Comparison of ENCODE assay signal across 27 cellular contexts in the genomic region with DNA sequence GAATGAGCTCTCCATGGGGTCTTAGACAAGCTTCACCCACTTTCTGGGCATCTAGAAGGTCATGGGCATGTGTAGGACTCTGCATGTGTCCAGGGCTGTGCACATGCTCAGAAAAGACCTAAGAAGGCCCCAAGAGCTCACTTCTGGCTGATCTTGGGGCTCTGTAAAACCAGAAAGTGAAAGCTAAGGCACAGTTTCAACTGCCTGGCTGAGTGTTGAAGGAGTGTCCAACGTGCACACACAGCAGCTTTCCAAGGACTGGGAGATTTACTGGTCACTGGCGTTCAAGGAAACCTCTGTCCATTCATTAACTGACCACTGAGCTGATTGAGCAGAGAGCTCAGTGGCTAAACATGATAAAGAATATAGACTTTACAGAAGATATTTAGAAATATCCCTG.
A peak's percentile ranks its signal among the peaks of the same experiment; 100 is the strongest.
DNase-seq lines count a peak whose midpoint lies in the region; ATAC-seq, FAIRE-seq and TF ChIP-seq lines count a peak whose summit lies in the region.
"Had no signal": no experiment of that assay in that cellular context is flagged by ENCODE, and none has a peak within 500 bp of the region (broad histone marks: within the 10 kb centered on the region; RNA-seq: fewer than 3 reads in every experiment).

No MANE protein-coding gene starts in this region.

- H3K18ac ChIP-seq in mesenchymal stem cell (ENCODE audit: low read depth in 1 of 2, low read length in 2 of 2) = no peak overlapping the region

- H2BK5ac ChIP-seq in mesenchymal stem cell (ENCODE audit: low read depth, low read length, poor library complexity, severe bottlenecking) = no peak overlapping the region

- H3K27ac ChIP-seq in GM12878 (ENCODE audit: control insufficient read depth, insufficient read depth) (no peak overlapping the region), mesenchymal stem cell (ENCODE audit: low read length, poor library complexity, severe bottlenecking) (peak overlapping the region; percentile 48), thyroid gland (peak overlapping the region in 2 of 3 donors; percentile 28 to 38)
- H3K27ac ChIP-seq: heart left ventricle, neutrophil, SK-N-MC, tibial nerve, WERI-Rb-1 had no signal

- H4K8ac ChIP-seq in mesenchymal stem cell (ENCODE audit: low read length) = peak overlapping the region; percentile 31

- no peak overlapping the region for H3K23ac ChIP-seq in mesenchymal stem cell (ENCODE audit: low read length in 2 of 2)

- H3K14ac ChIP-seq in mesenchymal stem cell (ENCODE audit: low read length in 2 of 2) = no peak overlapping the region

- H3K27me3 Mint-ChIP-seq in activated CD4-positive, alpha-beta T cell treated with anti-CD3 and anti-CD28 coated beads, Interleukin-2, amount 10 ng/mL, durations not matched to agents 24 days and 14 days = no peaks in the 10 kb centered on the region
- H3K27me3 Mint-ChIP-seq: B cell; stimulated activated naive CD8-positive, alpha-beta T cell treated with anti-CD3 and anti-CD28 coated beads, Interleukin-15, Interleukin-2, amounts not matched to agents 100 ng/mL and 50 ng/mL, for 24 hours had no signal

- H3K27me3 ChIP-seq in GM12878 (replicated peaks in 1 of 2; ENCODE audit: control insufficient read depth in 2 of 2, insufficient read depth in 2 of 2, low read length in 1 of 2) (no peaks in the 10 kb centered on the region), mesenchymal stem cell (ENCODE audit: control insufficient read depth in 1 of 2, insufficient read depth in 1 of 2, low read length in 2 of 2) (peaks cover 0 to 2% of the 10 kb centered on the region in 2 experiments), thyroid gland (no peaks in the 10 kb centered on the region)
- H3K27me3 ChIP-seq: heart left ventricle, tibial nerve had no signal

- WGBS in GM12878 (ENCODE audit: insufficient coverage, insufficient replicate concordance, low lambda C conversion rate, missing lambda C conversion rate) = 4% methylated on average over 2 of the region's 2 CpGs
- WGBS in mesenchymal stem cell = 0% methylated on average over 2 of the region's 2 CpGs
- WGBS in thyroid gland, 2 donors = 21 to 30% methylated on average over 2 of the region's 2 CpGs

- no peaks in the 10 kb centered on the region for H3K9me3 Mint-ChIP-seq in activated CD4-positive, alpha-beta T cell treated with anti-CD3 and anti-CD28 coated beads, Interleukin-2, amount 10 ng/mL, durations not matched to agents 24 days and 14 days
- H3K9me3 Mint-ChIP-seq: H9; stimulated activated naive CD8-positive, alpha-beta T cell treated with anti-CD3 and anti-CD28 coated beads, Interleukin-15, Interleukin-2, amounts not matched to agents 100 ng/mL and 50 ng/mL, for 24 hours had no signal

- H3K36me3 ChIP-seq in GM12878 (ENCODE audit: control insufficient read depth in 2 of 2, insufficient read depth in 2 of 2, low read length in 1 of 2) = no peaks in the 10 kb centered on the region
- H3K36me3 ChIP-seq in mesenchymal stem cell (ENCODE audit: control insufficient read depth in 1 of 2, insufficient read depth in 2 of 2, low read depth in 1 of 2, low read length in 2 of 2) = no peaks in the 10 kb centered on the region
- no peaks in the 10 kb centered on the region for H3K36me3 ChIP-seq in thyroid gland
- H3K36me3 ChIP-seq: heart left ventricle, neutrophil, tibial nerve, WERI-Rb-1 had no signal

- TF ChIP-seq POLR2A in GM12878 (IDR thresholded peaks at IDR 0.05; ENCODE audit: low read depth, low read length) = no peak
- no peak for TF ChIP-seq POLR2A in thyroid gland (IDR thresholded peaks at IDR 0.05)

- H2AK5ac ChIP-seq in mesenchymal stem cell (ENCODE audit: low read length, severe bottlenecking) = no peak overlapping the region

- no peaks in the 10 kb centered on the region for H4K20me1 ChIP-seq in GM12878 (ENCODE audit: control insufficient read depth, insufficient read depth)

- peaks cover 32% of the 10 kb centered on the region for H3K4me1 Mint-ChIP-seq in activated CD4-positive, alpha-beta T cell treated with anti-CD3 and anti-CD28 coated beads, Interleukin-2, amount 10 ng/mL, durations not matched to agents 24 days and 14 days

- FAIRE-seq in GM12878 (lab: Jason Lieb, UNC) = no peak
- FAIRE-seq: K562 had no signal

- in situ Hi-C loops in GM12878 (cut with MboI) = no loop called here

- H2BK12ac ChIP-seq in mesenchymal stem cell (ENCODE audit: low read length in 2 of 2) = no peak overlapping the region

- H3K9me3 ChIP-seq in GM12878 (replicated peaks; ENCODE audit: control insufficient read depth, insufficient read depth, low read length) (no peaks in the 10 kb centered on the region), mesenchymal stem cell (ENCODE audit: control insufficient read depth, low read length) (no peaks in the 10 kb centered on the region), thyroid gland (no peaks in the 10 kb centered on the region)
- H3K9me3 ChIP-seq: heart left ventricle, neutrophil, tibial nerve had no signal

- peak overlapping the region; percentile 38 for H3K4me2 ChIP-seq in GM12878 (ENCODE audit: control insufficient read depth, insufficient read depth)
- H3K4me2 ChIP-seq in mesenchymal stem cell (ENCODE audit: low read length, poor library complexity, severe bottlenecking) = no peak overlapping the region

- RAD21 ChIA-PET in GM12878 (lab: Charles Lee; ENCODE audit: unreplicated experiment) = interaction anchor here (1.1 to 1.7 kb wide), 4 partner anchors 10 to 261 kb away, joined by 3 to 7 read pairs (median 3); no protein-coding TSS in a partner anchor

- H3K4me3 Mint-ChIP-seq in activated CD4-positive, alpha-beta T cell treated with anti-CD3 and anti-CD28 coated beads, Interleukin-2, amount 10 ng/mL, durations not matched to agents 24 days and 14 days = no peak overlapping the region
- H3K4me3 Mint-ChIP-seq: B cell; H9; stimulated activated naive CD8-positive, alpha-beta T cell treated with anti-CD3 and anti-CD28 coated beads, Interleukin-15, Interleukin-2, amounts not matched to agents 100 ng/mL and 50 ng/mL, for 24 hours had no signal

- TF ChIP-seq EP300 in GM12878 (IDR thresholded peaks at IDR 0.05; ENCODE audit: borderline replicate concordance in 1 of 2, control insufficient read depth in 1 of 2, low read depth in 2 of 2, low read length in 2 of 2) = no peak

- intact Hi-C loops in activated CD4-positive, alpha-beta T cell treated with anti-CD3 and anti-CD28 coated beads, Interleukin-2, amount 10 ng/mL, durations not matched to agents 24 days and 14 days (cut with micrococcal nuclease) = no loop called here
- intact Hi-C loops in GM12878 (cut with micrococcal nuclease; ENCODE audit: unreplicated experiment) (no loop called here), thyroid gland (cut with DNase I) (no loop called here)

- no peaks in the 10 kb centered on the region for H3K79me2 ChIP-seq in GM12878 (ENCODE audit: control insufficient read depth, insufficient read depth, low read length)

- H3K4me1 ChIP-seq in GM12878 (ENCODE audit: control insufficient read depth, insufficient read depth, low read length) (peaks cover 6% of the 10 kb centered on the region; the same call in 1 of the 2 replicates), mesenchymal stem cell (ENCODE audit: control insufficient read depth, insufficient read depth, low read depth, low read length) (peaks cover 9% of the 10 kb centered on the region), thyroid gland (peaks cover 0 to 5% of the 10 kb centered on the region in 2 donors)

- peak overlapping the region; percentile 35 for H3K27ac Mint-ChIP-seq in activated CD4-positive, alpha-beta T cell treated with anti-CD3 and anti-CD28 coated beads, Interleukin-2, amount 10 ng/mL, durations not matched to agents 24 days and 14 days
- H3K27ac Mint-ChIP-seq: B cell; H9; stimulated activated naive CD8-positive, alpha-beta T cell treated with anti-CD3 and anti-CD28 coated beads, Interleukin-15, Interleukin-2, amounts not matched to agents 100 ng/mL and 50 ng/mL, for 24 hours had no signal

- H3K4ac ChIP-seq in mesenchymal stem cell (ENCODE audit: low read depth in 1 of 2, low read length in 2 of 2) = no peak overlapping the region

- ATAC-seq in GM12878 (peak; percentile 76), GM21526 (IDR thresholded peaks at IDR 0.05; ENCODE audit: low FRiP score, unreplicated experiment) (no peak)
- ATAC-seq: heart left ventricle, K562, left ventricle myocardium superior had no signal

- H3K36me3 Mint-ChIP-seq in activated CD4-positive, alpha-beta T cell treated with anti-CD3 and anti-CD28 coated beads, Interleukin-2, amount 10 ng/mL, durations not matched to agents 24 days and 14 days (ENCODE audit: low read depth) = no peaks in the 10 kb centered on the region

- H3K9ac ChIP-seq in GM12878 (ENCODE audit: control insufficient read depth, insufficient read depth, low read length) = peak overlapping the region; percentile 30
- H3K9ac ChIP-seq in mesenchymal stem cell (ENCODE audit: low read length) = no peak overlapping the region

- CTCF ChIA-PET in GM12878 (lab: Yijun Ruan, JAX) = interaction anchor here (0.6 to 1.9 kb wide), 10 partner anchors 9 to 661 kb away, joined by 3 to 14 read pairs (median 4); no protein-coding TSS in a partner anchor

- no peak overlapping the region for H4K91ac ChIP-seq in mesenchymal stem cell (ENCODE audit: low read length)

- BruUV-seq in GM12878 (replicated peaks; lab: Mats Ljungman, UMichigan) = no TSS peak

- no peaks in the 10 kb centered on the region for H3K79me1 ChIP-seq in mesenchymal stem cell (replicated peaks; ENCODE audit: low read length, poor library complexity, severe bottlenecking)

- SMC1A ChIA-PET in GM12878 (lab: Charles Lee; ENCODE audit: uncharacterized antibody, unreplicated experiment) = interaction anchor here (0.6 to 2.4 kb wide), 12 partner anchors 9 to 1275 kb away, joined by 3 to 8 read pairs (median 4); no protein-coding TSS in a partner anchor

- H2AFZ ChIP-seq in GM12878 (ENCODE audit: control insufficient read depth, low read depth, low read length) (peak overlapping the region; percentile 81), mesenchymal stem cell (ENCODE audit: low read depth, low read length) (no peak overlapping the region)

- no peak overlapping the region for H2BK15ac ChIP-seq in mesenchymal stem cell (ENCODE audit: low read depth, poor library complexity, severe bottlenecking)

- POLR2A ChIA-PET in GM12878 (lab: Charles Lee) = interaction anchor here (0.6 to 1.2 kb wide), 4 partner anchors 9 to 22 kb away, joined by 3 to 5 read pairs (median 4); no protein-coding TSS in a partner anchor

- peak; percentile 68 for DNase-seq in activated CD4-positive, alpha-beta T cell treated with anti-CD3 and anti-CD28 coated beads, Interleukin-2, amount 10 ng/mL, durations not matched to agents 24 days and 14 days
- no peak for DNase-seq in activated CD4-positive, alpha-beta T cell treated with anti-CD3 and anti-CD28 coated beads for 48 hours
- DNase-seq in GM12878 (ENCODE audit: low read depth, low spot score) (no peak), mesenchymal stem cell (peak; percentile 52), thyroid gland (peak in 1 of 2 donors; percentile 18), NCI-H1930 (lab: John Stamatoyannopoulos, UW) (no peak)
- no peak for DNase-seq in activated CD8-positive, alpha-beta memory T cell treated with anti-CD3 and anti-CD28 coated beads, Interleukin-2, amount 50 U/mL, for 48 hours
- DNase-seq: 8988T; activated CD4-positive, alpha-beta T cell treated with anti-CD3 and anti-CD28 coated beads, Interleukin-2, amount 50 U/mL, for 48 hours; activated naive CD4-positive, alpha-beta T cell treated with Interleukin-2 at 50 U/mL for 16 hours; cortex of kidney; DMS79; H9; heart left ventricle; left ventricle myocardium superior; NCI-H1436 treated with DMSO at 0.1 percent for 48 hours; NCI-H2171 treated with DMSO at 0.1 percent for 48 hours; NCI-H524 treated with DMSO at 0.1 percent for 48 hours; stimulated activated CD4-positive, alpha-beta T cell treated with anti-CD3 and anti-CD28 coated beads, Interleukin-4, amount 100 ng/mL, for 4 hours; WERI-Rb-1 had no signal

- no peak for TF ChIP-seq RAD21 in GM12878 (IDR thresholded peaks at IDR 0.05; ENCODE audit: insufficient read depth, low read depth, low read length)

- TF ChIP-seq CTCF in GM12878 (IDR thresholded peaks at IDR 0.05 in 2 of 3, conservative IDR thresholded peaks at IDR 0.05 in 1 of 3; ENCODE audit: control insufficient read depth in 2 of 3, extremely low read depth in 1 of 3, insufficient read depth in 1 of 3, low read depth in 3 of 3, low read length in 3 of 3) (no peak), thyroid gland (IDR thresholded peaks at IDR 0.05) (no peak)

- H3K4me3 ChIP-seq in GM12878 = no peak overlapping the region
- no peak overlapping the region for H3K4me3 ChIP-seq in mesenchymal stem cell (ENCODE audit: insufficient read depth in 1 of 2, low read depth in 1 of 2, low read length in 2 of 2)
- H3K4me3 ChIP-seq in thyroid gland (replicated peaks in 1 of 3) = no peak overlapping the region
- H3K4me3 ChIP-seq: heart left ventricle, K562, SK-N-MC, tibial nerve had no signal

- no peak overlapping the region for H2BK120ac ChIP-seq in mesenchymal stem cell (ENCODE audit: low read depth, low read length)

Comparison
In these comparisons a context has a peak if more than half of its experiments do, and no peak if none do; other contexts are left out.
1. DNase-seq: peak in activated CD4-positive, alpha-beta T cell treated with anti-CD3 and anti-CD28 coated beads, Interleukin-2, amount 10 ng/mL, durations not matched to agents 24 days and 14 days (single experiment) and mesenchymal stem cell (single experiment); none in activated CD4-positive, alpha-beta T cell treated with anti-CD3 and anti-CD28 coated beads for 48 hours (single experiment), GM12878 (single experiment), NCI-H1930 (0 of 2) and activated CD8-positive, alpha-beta memory T cell treated with anti-CD3 and anti-CD28 coated beads, Interleukin-2, amount 50 U/mL, for 48 hours (single experiment).